ENCODE assay signal across 1 cellular context in the genomic region with DNA sequence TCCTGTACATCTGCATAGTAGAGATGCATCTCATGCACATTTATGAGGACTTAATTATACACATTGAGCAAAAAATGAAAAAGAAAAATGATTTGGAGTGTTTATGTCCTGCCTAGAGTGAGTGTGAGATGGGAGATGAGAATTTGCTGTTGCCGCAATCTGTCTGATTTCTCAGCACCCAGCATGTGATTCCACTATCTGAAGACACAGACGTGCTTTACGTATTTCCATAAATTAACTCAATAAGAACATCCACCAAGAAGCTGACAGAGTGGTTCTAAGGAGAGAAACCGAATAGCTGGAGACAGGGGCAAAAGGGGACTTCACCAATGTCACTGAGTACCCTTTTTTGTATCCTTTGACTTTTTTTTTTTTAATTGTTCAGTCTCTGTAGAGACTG.
TF ChIP-seq lines count a peak whose summit lies in the region.

No MANE protein-coding gene starts in this region.

TF ChIP-seq in IMR-90, 13 proteins besides CTCF, POLR2A, EP300 and RAD21:
- TF ChIP-seq MXI1 (IDR thresholded peaks at IDR 0.05; ENCODE audit: borderline replicate concordance, low read depth, low read length) (no peak), SMC3 (IDR thresholded peaks at IDR 0.05; ENCODE audit: low read depth, low read length) (no peak), RFX5 (IDR thresholded peaks at IDR 0.05; ENCODE audit: low read depth, low read length) (no peak), CHD1 (IDR thresholded peaks at IDR 0.05; ENCODE audit: low read depth, low read length) (no peak), BHLHE40 (IDR thresholded peaks at IDR 0.05; ENCODE audit: low read depth, low read length) (no peak), RCOR1 (IDR thresholded peaks at IDR 0.05; ENCODE audit: insufficient replicate concordance, low read length) (no peak)
- TF ChIP-seq, protein P1, sequence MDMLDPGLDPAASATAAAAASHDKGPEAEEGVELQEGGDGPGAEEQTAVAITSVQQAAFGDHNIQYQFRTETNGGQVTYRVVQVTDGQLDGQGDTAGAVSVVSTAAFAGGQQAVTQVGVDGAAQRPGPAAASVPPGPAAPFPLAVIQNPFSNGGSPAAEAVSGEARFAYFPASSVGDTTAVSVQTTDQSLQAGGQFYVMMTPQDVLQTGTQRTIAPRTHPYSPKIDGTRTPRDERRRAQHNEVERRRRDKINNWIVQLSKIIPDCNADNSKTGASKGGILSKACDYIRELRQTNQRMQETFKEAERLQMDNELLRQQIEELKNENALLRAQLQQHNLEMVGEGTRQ (IDR thresholded peaks at IDR 0.05; ENCODE audit: low read depth, low read length) = no peak
- TF ChIP-seq, protein P2, sequence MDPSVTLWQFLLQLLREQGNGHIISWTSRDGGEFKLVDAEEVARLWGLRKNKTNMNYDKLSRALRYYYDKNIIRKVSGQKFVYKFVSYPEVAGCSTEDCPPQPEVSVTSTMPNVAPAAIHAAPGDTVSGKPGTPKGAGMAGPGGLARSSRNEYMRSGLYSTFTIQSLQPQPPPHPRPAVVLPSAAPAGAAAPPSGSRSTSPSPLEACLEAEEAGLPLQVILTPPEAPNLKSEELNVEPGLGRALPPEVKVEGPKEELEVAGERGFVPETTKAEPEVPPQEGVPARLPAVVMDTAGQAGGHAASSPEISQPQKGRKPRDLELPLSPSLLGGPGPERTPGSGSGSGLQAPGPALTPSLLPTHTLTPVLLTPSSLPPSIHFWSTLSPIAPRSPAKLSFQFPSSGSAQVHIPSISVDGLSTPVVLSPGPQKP (IDR thresholded peaks at IDR 0.05; ENCODE audit: borderline replicate concordance, low read depth, low read length) = no peak
